13 cellular contexts compared by ENCODE assay signal in the genomic region with DNA sequence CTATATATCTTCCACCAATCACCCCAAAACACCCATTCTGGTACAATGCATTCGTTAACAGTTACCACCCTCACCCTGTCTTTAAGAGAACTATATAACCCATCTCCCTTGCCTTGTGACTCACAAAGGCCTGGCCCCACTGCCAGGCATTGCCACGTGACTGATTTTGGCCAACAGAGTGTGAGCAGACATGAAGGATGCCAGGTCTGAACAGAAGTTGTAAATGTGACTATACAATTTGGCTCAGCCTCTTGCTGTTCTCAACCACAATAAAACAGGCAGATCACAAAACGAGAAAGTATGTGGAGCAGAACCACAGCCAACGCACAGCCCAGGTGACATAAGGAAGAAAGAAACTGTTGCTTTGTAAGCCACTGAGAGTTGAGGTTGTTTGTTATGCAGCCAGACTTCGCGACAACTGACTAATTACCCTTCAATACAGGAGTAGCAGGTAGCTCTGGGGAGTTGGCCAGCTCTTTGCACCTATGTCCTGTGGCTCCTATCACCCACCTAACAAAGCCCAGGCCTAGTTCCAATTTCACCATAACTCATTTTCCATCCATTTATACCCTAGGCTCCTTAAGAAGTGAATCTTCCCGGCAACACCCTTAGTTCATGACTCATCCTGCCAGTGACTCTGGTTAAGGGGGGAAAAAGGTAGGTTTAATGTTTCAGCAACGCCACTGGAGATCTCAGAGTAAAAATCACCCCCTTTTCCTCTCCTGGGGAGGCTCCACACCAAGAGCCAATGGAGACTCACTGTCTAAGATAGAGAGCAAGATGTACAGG. TPM values are rescaled to one million over a fixed set of nuclear protein-coding genes. Genes with fewer than 3 reads are reported as not detected.
DNase-seq lines count a peak whose midpoint lies in the region; ATAC-seq, FAIRE-seq and TF ChIP-seq lines count a peak whose summit lies in the region.
"Had no signal": no experiment of that assay in that cellular context is flagged by ENCODE, and none has a peak within 500 bp of the region (broad histone marks: within the 10 kb centered on the region; RNA-seq: fewer than 3 reads in every experiment).

No MANE protein-coding gene starts in this region.

- peaks cover 21% of the 10 kb centered on the region for H3K4me1 ChIP-seq in GM12878 (ENCODE audit: control insufficient read depth, insufficient read depth, low read length)
- no peaks in the 10 kb centered on the region for H3K4me1 ChIP-seq in prostate gland (replicated peaks)
- no peaks in the 10 kb centered on the region for H3K4me1 ChIP-seq in BE2C

- H3K9me3 ChIP-seq in GM12878 (replicated peaks; ENCODE audit: control insufficient read depth, insufficient read depth, low read length), result no peaks in the 10 kb centered on the region
- no peaks in the 10 kb centered on the region for H3K9me3 ChIP-seq in prostate gland
- H3K9me3 ChIP-seq in BE2C, result no peaks in the 10 kb centered on the region
- H3K9me3 ChIP-seq: ovary had no signal

- BruUV-seq in GM12878 (replicated peaks; lab: Mats Ljungman, UMichigan), result no TSS peak

- SMC1A ChIA-PET in GM12878 (lab: Charles Lee; ENCODE audit: uncharacterized antibody, unreplicated experiment), result interaction anchor here (0.6 to 1.3 kb wide), 3 partner anchors 15 to 44 kb away, joined by 4 read pairs; no protein-coding TSS in a partner anchor

- TF ChIP-seq RAD21 in Ishikawa (IDR thresholded peaks at IDR 0.05; ENCODE audit: low read depth), result no peak
- TF ChIP-seq RAD21 in GM12878 (IDR thresholded peaks at IDR 0.05; ENCODE audit: insufficient read depth, low read depth, low read length), result no peak

- H3K4me3 ChIP-seq in GM12878 (no peak overlapping the region), prostate gland (no peak overlapping the region), BE2C (ENCODE audit: low read depth, low read length) (no peak overlapping the region)
- H3K4me3 ChIP-seq: ovary had no signal

- CTCF ChIA-PET in GM12878 (lab: Yijun Ruan, JAX), result interaction anchor here (0.7 kb wide), 1 partner anchor 1259 kb away, joined by 3 read pairs; no protein-coding TSS in a partner anchor

- H3K27me3 ChIP-seq in GM12878 (replicated peaks in 1 of 2; ENCODE audit: control insufficient read depth in 2 of 2, insufficient read depth in 2 of 2, low read length in 1 of 2) (no peaks in the 10 kb centered on the region), prostate gland (replicated peaks; ENCODE audit: insufficient read depth) (no peaks in the 10 kb centered on the region), BE2C (no peaks in the 10 kb centered on the region)
- H3K27me3 ChIP-seq: ovary had no signal

- TF ChIP-seq CTCF in GM12878 (IDR thresholded peaks at IDR 0.05 in 2 of 3, conservative IDR thresholded peaks at IDR 0.05 in 1 of 3; ENCODE audit: control insufficient read depth in 2 of 3, extremely low read depth in 1 of 3, insufficient read depth in 1 of 3, low read depth in 3 of 3, low read length in 3 of 3) (no peak), prostate gland (IDR thresholded peaks at IDR 0.05) (no peak), BE2C (IDR thresholded peaks at IDR 0.05; ENCODE audit: low read depth, low read length) (no peak)

- no peaks in the 10 kb centered on the region for H4K20me1 ChIP-seq in GM12878 (ENCODE audit: control insufficient read depth, insufficient read depth)

- intact Hi-C loops in GM12878 (cut with micrococcal nuclease; ENCODE audit: unreplicated experiment) (no loop called here), prostate gland (cut with DNase I) (no loop called here)

- no peak overlapping the region for H3K4me2 ChIP-seq in GM12878 (ENCODE audit: control insufficient read depth, insufficient read depth)

- no peak for TF ChIP-seq POLR2A in GM12878 (IDR thresholded peaks at IDR 0.05; ENCODE audit: low read depth, low read length)
- no peak for TF ChIP-seq POLR2A in prostate gland (IDR thresholded peaks at IDR 0.05)

- peak overlapping the region; percentile 8; the same call in 1 of the 2 replicates for H3K27ac ChIP-seq in GM12878 (ENCODE audit: control insufficient read depth, insufficient read depth)
- no peak overlapping the region for H3K27ac ChIP-seq in prostate gland
- H3K27ac ChIP-seq: ovary had no signal

- ATAC-seq in GM21529 (IDR thresholded peaks at IDR 0.05; ENCODE audit: unreplicated experiment) (peak; percentile 54), GM12878 (peak; percentile 69), HG02678 (IDR thresholded peaks at IDR 0.05; ENCODE audit: unreplicated experiment) (no peak)

- POLR2A ChIA-PET in GM12878 (lab: Charles Lee), result no interaction called here

- in situ Hi-C loops in GM12878 (cut with MboI), result no loop called here

- RAD21 ChIA-PET in GM12878 (lab: Charles Lee; ENCODE audit: unreplicated experiment), result no interaction called here

- WGBS in GM12878 (ENCODE audit: insufficient coverage, insufficient replicate concordance, low lambda C conversion rate, missing lambda C conversion rate), result 56% methylated on average over 8 of the region's 8 CpGs
- 45% methylated on average over 8 of the region's 8 CpGs for WGBS in prostate gland

- no peak overlapping the region for H2AFZ ChIP-seq in GM12878 (ENCODE audit: control insufficient read depth, low read depth, low read length)

- DNase-seq in GM12878 (ENCODE audit: low read depth, low spot score), result peak; percentile 25
- peak; percentile 36 for DNase-seq in prostate gland (ENCODE audit: low spot score)
- no peak for DNase-seq in BE2C
- DNase-seq in EL, result no peak
- no peak for DNase-seq in islet precursor cell
- DNase-seq: effector memory CD4-positive, alpha-beta T cell; kidney; NCI-H1694 treated with DMSO at 0.1 percent for 48 hours; ovary; RPMI8226 had no signal

- TF ChIP-seq EP300 in Ishikawa (IDR thresholded peaks at IDR 0.05; ENCODE audit: borderline replicate concordance) (no peak), GM12878 (IDR thresholded peaks at IDR 0.05; ENCODE audit: borderline replicate concordance in 1 of 2, control insufficient read depth in 1 of 2, low read depth in 2 of 2, low read length in 2 of 2) (no peak)

- no peak for FAIRE-seq in GM12878 (lab: Jason Lieb, UNC)
- FAIRE-seq: kidney had no signal

- H3K36me3 ChIP-seq in GM12878 (ENCODE audit: control insufficient read depth in 2 of 2, insufficient read depth in 2 of 2, low read length in 1 of 2), result no peaks in the 10 kb centered on the region
- H3K36me3 ChIP-seq in prostate gland, result no peaks in the 10 kb centered on the region
- H3K36me3 ChIP-seq in BE2C, result no peaks in the 10 kb centered on the region
- H3K36me3 ChIP-seq: ovary had no signal

- H3K79me2 ChIP-seq in GM12878 (ENCODE audit: control insufficient read depth, insufficient read depth, low read length), result peaks cover 10% of the 10 kb centered on the region

- no peak overlapping the region for H3K9ac ChIP-seq in GM12878 (ENCODE audit: control insufficient read depth, insufficient read depth, low read length)

TF ChIP-seq in Ishikawa, 13 proteins besides CTCF, POLR2A, EP300 and RAD21:
- TF ChIP-seq TCF12 (IDR thresholded peaks at IDR 0.05; ENCODE audit: low read depth), result no peak
- TF ChIP-seq, protein P1, sequence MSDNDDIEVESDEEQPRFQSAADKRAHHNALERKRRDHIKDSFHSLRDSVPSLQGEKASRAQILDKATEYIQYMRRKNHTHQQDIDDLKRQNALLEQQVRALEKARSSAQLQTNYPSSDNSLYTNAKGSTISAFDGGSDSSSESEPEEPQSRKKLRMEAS (IDR thresholded peaks at IDR 0.05), result no peak
- no peak for TF ChIP-seq TEAD4 (IDR thresholded peaks at IDR 0.05)
- TF ChIP-seq, protein P2, sequence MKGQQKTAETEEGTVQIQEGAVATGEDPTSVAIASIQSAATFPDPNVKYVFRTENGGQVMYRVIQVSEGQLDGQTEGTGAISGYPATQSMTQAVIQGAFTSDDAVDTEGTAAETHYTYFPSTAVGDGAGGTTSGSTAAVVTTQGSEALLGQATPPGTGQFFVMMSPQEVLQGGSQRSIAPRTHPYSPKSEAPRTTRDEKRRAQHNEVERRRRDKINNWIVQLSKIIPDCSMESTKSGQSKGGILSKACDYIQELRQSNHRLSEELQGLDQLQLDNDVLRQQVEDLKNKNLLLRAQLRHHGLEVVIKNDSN (IDR thresholded peaks at IDR 0.05), result peak; percentile 61
- no peak for TF ChIP-seq NFIC (IDR thresholded peaks at IDR 0.05)

RNA-seq across cellular contexts. Expression of a gene that starts 53.7 kb away (rescaled TPM):
- total RNA-seq in GM12878 (2013; cell fraction: nucleolus; rRNA removed), result 64.7 and 65.5 TPM in 2 replicates
- total RNA-seq in GM12878 (2014; rRNA removed) (10.5 and 10.6 TPM in 2 replicates), GM12878 (2014; rRNA removed; fragmentation: Illumina TruSeq; extraction: Trizol) (5.0 and 5.3 TPM in 2 replicates), GM12878 (2021) (7.0 and 7.9 TPM in 2 replicates), prostate gland (100 to 1,000 TPM in 1 of 2 donors, 10 to 100 TPM in 1; 29.4 to 105 TPM)
- polyA plus RNA-seq in GM12878 (2011; ENCODE audit: low read depth), result 2.1 TPM
- polyA plus RNA-seq in GM12878 (2011; rRNA removed) (8.4 and 14.2 TPM in 2 replicates), GM12878 (2014; fragmentation: Illumina TruSeq; extraction: Trizol) (1.1 and 3.5 TPM in 2 replicates), GM12878 (2014; fragmentation: Nextera tagmentation; extraction: Ambion mirVana) (1 to 10 TPM; 1.2 to 2.0 TPM), GM12878 (2014; rRNA removed) (5.7 and 8.0 TPM in 2 replicates), GM12878 (2016; fragmentation: Nextera tagmentation; extraction: Ambion mirVana) (1 to 10 TPM; 7.7 to 8.5 TPM)
- 18.5 and 20.2 TPM in 2 replicates for polyA plus RNA-seq in GM12878 (2011; cell fraction: cytosol; rRNA removed)
- polyA plus RNA-seq in GM12878 (2011; cell fraction: nucleus; rRNA removed), result 17.3 and 18.2 TPM in 2 replicates
- polyA plus RNA-seq in GM12878 (2012), result 4.6 and 7.8 TPM in 2 replicates
- 20.5 and 28.1 TPM in 2 replicates for polyA minus RNA-seq in GM12878 (2011; rRNA and poly(A)+ RNA removed)
- 2.8 and 4.7 TPM in 2 replicates for polyA minus RNA-seq in GM12878 (2011; cell fraction: cytosol; rRNA and poly(A)+ RNA removed)
- polyA minus RNA-seq in GM12878 (2011; cell fraction: nucleus; rRNA and poly(A)+ RNA removed), result 33.4 and 56.9 TPM in 2 replicates
- not detected for polyA plus RNA-seq in BE2C (2012; ENCODE audit: insufficient read depth, insufficient read length, low read depth)

Comparison
In these comparisons a context has a peak if more than half of its experiments do, and no peak if none do; other contexts are left out.
1. DNase-seq: peak in GM12878 (single experiment) and prostate gland (single experiment); none in BE2C (single experiment), EL (single experiment) and islet precursor cell (single experiment).